In the genomic region with DNA sequence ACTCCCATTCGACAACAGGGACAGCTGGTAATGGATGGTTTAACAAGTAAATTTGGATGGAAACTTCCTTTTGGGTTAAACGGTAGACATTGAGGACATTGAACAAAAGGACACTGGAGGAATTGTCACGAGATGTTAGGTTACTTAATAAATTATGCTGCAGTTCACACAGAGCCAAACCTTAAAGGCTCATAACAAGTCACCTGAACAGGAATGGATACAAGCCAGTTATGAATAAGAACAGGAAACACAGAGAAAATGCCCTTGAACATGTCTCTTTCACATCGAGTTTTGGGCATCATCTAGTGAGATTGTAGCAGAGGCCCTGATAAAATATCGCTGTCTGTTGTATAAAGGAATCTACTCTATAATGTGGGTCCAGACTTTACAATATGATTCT, we compare ENCODE assay signal across 1 cellular context.
TF ChIP-seq lines count a peak whose summit lies in the region.

No MANE protein-coding gene starts in this region.

TF ChIP-seq in SK-N-SH treated with all-trans-retinoic acid at 6 μM for 48 hours, 23 proteins besides CTCF, POLR2A, EP300 and RAD21:
- TF ChIP-seq RARB (CRISPR knock-in tag; IDR thresholded peaks at IDR 0.05) (no peak), TOX (CRISPR knock-in tag; IDR thresholded peaks at IDR 0.05; ENCODE audit: borderline replicate concordance) (no peak), ISL1 (CRISPR knock-in tag; IDR thresholded peaks at IDR 0.05) (no peak), ARNTL (CRISPR knock-in tag; IDR thresholded peaks at IDR 0.05; ENCODE audit: borderline replicate concordance, low read depth) (no peak), ZNF70 (CRISPR knock-in tag; IDR thresholded peaks at IDR 0.05) (no peak), ZFP30 (CRISPR knock-in tag; IDR thresholded peaks at IDR 0.05) (no peak), TCF4 (CRISPR knock-in tag; IDR thresholded peaks at IDR 0.05; ENCODE audit: borderline replicate concordance) (no peak), ZNF565 (CRISPR knock-in tag; conservative IDR thresholded peaks at IDR 0.05; ENCODE audit: low read depth) (no peak), ZC3H10 (CRISPR knock-in tag; IDR thresholded peaks at IDR 0.05) (no peak), CSDC2 (CRISPR knock-in tag; IDR thresholded peaks at IDR 0.05) (no peak), ZFP3 (CRISPR knock-in tag; IDR thresholded peaks at IDR 0.05) (no peak), OSR1 (CRISPR knock-in tag; IDR thresholded peaks at IDR 0.05) (no peak), PPARA (CRISPR knock-in tag; IDR thresholded peaks at IDR 0.05; ENCODE audit: borderline replicate concordance) (no peak), ESRRG (CRISPR knock-in tag; IDR thresholded peaks at IDR 0.05) (no peak)
- TF ChIP-seq, protein P1, sequence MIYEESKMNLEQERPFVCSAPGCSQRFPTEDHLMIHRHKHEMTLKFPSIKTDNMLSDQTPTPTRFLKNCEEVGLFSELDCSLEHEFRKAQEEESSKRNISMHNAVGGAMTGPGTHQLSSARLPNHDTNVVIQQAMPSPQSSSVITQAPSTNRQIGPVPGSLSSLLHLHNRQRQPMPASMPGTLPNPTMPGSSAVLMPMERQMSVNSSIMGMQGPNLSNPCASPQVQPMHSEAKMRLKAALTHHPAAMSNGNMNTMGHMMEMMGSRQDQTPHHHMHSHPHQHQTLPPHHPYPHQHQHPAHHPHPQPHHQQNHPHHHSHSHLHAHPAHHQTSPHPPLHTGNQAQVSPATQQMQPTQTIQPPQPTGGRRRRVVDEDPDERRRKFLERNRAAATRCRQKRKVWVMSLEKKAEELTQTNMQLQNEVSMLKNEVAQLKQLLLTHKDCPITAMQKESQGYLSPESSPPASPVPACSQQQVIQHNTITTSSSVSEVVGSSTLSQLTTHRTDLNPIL (CRISPR knock-in tag; IDR thresholded peaks at IDR 0.05; ENCODE audit: low read depth): no peak
- TF ChIP-seq, protein P2, sequence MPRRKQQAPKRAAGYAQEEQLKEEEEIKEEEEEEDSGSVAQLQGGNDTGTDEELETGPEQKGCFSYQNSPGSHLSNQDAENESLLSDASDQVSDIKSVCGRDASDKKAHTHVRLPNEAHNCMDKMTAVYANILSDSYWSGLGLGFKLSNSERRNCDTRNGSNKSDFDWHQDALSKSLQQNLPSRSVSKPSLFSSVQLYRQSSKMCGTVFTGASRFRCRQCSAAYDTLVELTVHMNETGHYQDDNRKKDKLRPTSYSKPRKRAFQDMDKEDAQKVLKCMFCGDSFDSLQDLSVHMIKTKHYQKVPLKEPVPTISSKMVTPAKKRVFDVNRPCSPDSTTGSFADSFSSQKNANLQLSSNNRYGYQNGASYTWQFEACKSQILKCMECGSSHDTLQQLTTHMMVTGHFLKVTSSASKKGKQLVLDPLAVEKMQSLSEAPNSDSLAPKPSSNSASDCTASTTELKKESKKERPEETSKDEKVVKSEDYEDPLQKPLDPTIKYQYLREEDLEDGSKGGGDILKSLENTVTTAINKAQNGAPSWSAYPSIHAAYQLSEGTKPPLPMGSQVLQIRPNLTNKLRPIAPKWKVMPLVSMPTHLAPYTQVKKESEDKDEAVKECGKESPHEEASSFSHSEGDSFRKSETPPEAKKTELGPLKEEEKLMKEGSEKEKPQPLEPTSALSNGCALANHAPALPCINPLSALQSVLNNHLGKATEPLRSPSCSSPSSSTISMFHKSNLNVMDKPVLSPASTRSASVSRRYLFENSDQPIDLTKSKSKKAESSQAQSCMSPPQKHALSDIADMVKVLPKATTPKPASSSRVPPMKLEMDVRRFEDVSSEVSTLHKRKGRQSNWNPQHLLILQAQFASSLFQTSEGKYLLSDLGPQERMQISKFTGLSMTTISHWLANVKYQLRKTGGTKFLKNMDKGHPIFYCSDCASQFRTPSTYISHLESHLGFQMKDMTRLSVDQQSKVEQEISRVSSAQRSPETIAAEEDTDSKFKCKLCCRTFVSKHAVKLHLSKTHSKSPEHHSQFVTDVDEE (CRISPR knock-in tag; IDR thresholded peaks at IDR 0.05): no peak
- TF ChIP-seq, protein P3, sequence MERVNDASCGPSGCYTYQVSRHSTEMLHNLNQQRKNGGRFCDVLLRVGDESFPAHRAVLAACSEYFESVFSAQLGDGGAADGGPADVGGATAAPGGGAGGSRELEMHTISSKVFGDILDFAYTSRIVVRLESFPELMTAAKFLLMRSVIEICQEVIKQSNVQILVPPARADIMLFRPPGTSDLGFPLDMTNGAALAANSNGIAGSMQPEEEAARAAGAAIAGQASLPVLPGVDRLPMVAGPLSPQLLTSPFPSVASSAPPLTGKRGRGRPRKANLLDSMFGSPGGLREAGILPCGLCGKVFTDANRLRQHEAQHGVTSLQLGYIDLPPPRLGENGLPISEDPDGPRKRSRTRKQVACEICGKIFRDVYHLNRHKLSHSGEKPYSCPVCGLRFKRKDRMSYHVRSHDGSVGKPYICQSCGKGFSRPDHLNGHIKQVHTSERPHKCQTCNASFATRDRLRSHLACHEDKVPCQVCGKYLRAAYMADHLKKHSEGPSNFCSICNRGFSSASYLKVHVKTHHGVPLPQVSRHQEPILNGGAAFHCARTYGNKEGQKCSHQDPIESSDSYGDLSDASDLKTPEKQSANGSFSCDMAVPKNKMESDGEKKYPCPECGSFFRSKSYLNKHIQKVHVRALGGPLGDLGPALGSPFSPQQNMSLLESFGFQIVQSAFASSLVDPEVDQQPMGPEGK (CRISPR knock-in tag; IDR thresholded peaks at IDR 0.05; ENCODE audit: borderline replicate concordance): no peak
